1 cellular context compared by ENCODE assay signal in genomic region chr19:42242512-42243409, GRCh38.
TF ChIP-seq lines count a peak whose summit lies in the region.

TSS of gene GSK3A (minus strand) at chr19:42242602. CDS start at chr19:42242465, 137 bp downstream.

TF ChIP-seq in HepG2, 621 proteins besides CTCF, POLR2A, EP300 and RAD21 (continued from another document and continues in another):
- peak; percentile 59; the same call in 1 of the 2 replicates for TF ChIP-seq SIN3B (IDR thresholded peaks at IDR 0.05; ENCODE audit: low read length)
- TF ChIP-seq SRF (IDR thresholded peaks at IDR 0.05; ENCODE audit: low read depth, low read length): peak; percentile 21; the same call in 1 of the 2 replicates
- peak; percentile 83 for TF ChIP-seq CEBPG (CRISPR knock-in tag; IDR thresholded peaks at IDR 0.05)
- peak; percentile 23; the same call in 1 of the 2 replicates for TF ChIP-seq FOXO1 (CRISPR knock-in tag; IDR thresholded peaks at IDR 0.05)
- TF ChIP-seq ZNF777 (CRISPR knock-in tag; IDR thresholded peaks at IDR 0.05): peak; percentile 25; the same call in 1 of the 2 replicates
- TF ChIP-seq LCORL (IDR thresholded peaks at IDR 0.05): no peak
- peak; percentile 87 for TF ChIP-seq LCORL (CRISPR knock-in tag; IDR thresholded peaks at IDR 0.05)
- TF ChIP-seq HBP1 (CRISPR knock-in tag; IDR thresholded peaks at IDR 0.05; ENCODE audit: low read depth): no peak; the same call in 1 of the 2 replicates
- TF ChIP-seq ARHGAP35 (CRISPR knock-in tag; IDR thresholded peaks at IDR 0.05; ENCODE audit: borderline replicate concordance): no peak
- TF ChIP-seq, protein P1, sequence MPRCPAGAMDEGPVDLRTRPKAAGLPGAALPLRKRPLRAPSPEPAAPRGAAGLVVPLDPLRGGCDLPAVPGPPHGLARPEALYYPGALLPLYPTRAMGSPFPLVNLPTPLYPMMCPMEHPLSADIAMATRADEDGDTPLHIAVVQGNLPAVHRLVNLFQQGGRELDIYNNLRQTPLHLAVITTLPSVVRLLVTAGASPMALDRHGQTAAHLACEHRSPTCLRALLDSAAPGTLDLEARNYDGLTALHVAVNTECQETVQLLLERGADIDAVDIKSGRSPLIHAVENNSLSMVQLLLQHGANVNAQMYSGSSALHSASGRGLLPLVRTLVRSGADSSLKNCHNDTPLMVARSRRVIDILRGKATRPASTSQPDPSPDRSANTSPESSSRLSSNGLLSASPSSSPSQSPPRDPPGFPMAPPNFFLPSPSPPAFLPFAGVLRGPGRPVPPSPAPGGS (CRISPR knock-in tag; IDR thresholded peaks at IDR 0.05): no peak
- TF ChIP-seq NFAT5 (CRISPR knock-in tag; IDR thresholded peaks at IDR 0.05): no peak
- TF ChIP-seq MXI1 (IDR thresholded peaks at IDR 0.05; ENCODE audit: borderline replicate concordance, low read depth, low read length): peak; percentile 92; the same call in 1 of the 3 replicates
- TF ChIP-seq FOXA1 (IDR thresholded peaks at IDR 0.05): no peak
- TF ChIP-seq FOXA1 (CRISPR knock-in tag; IDR thresholded peaks at IDR 0.05): no peak; the same call in 1 of the 2 replicates
- TF ChIP-seq TAF1 (CRISPR knock-in tag; IDR thresholded peaks at IDR 0.05): peak; percentile 72
- TF ChIP-seq, protein P2, sequence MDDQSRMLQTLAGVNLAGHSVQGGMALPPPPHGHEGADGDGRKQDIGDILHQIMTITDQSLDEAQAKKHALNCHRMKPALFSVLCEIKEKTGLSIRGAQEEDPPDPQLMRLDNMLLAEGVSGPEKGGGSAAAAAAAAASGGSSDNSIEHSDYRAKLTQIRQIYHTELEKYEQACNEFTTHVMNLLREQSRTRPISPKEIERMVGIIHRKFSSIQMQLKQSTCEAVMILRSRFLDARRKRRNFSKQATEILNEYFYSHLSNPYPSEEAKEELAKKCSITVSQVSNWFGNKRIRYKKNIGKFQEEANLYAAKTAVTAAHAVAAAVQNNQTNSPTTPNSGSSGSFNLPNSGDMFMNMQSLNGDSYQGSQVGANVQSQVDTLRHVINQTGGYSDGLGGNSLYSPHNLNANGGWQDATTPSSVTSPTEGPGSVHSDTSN (CRISPR knock-in tag; IDR thresholded peaks at IDR 0.05; ENCODE audit: borderline replicate concordance): 0 out of 2 replicates have a peak, but pooled peaks have one; percentile 46
- TF ChIP-seq HNRNPK (IDR thresholded peaks at IDR 0.05; ENCODE audit: low read depth, low read length, poor library complexity, severe bottlenecking): no peak
- no peak for TF ChIP-seq ZNF17 (CRISPR knock-in tag; IDR thresholded peaks at IDR 0.05)
- no peak for TF ChIP-seq SMARCC2 (IDR thresholded peaks at IDR 0.05)
- TF ChIP-seq GATAD1 (CRISPR knock-in tag; IDR thresholded peaks at IDR 0.05): peak; percentile 78
- TF ChIP-seq KLF6 (CRISPR knock-in tag; IDR thresholded peaks at IDR 0.05): 0 out of 2 replicates have a peak, but pooled peaks have one; percentile 60
- TF ChIP-seq KAT2B (IDR thresholded peaks at IDR 0.05; ENCODE audit: borderline replicate concordance, low read depth, low read length): no peak
- peak; percentile 36; the same call in 1 of the 2 replicates for TF ChIP-seq HES4 (CRISPR knock-in tag; IDR thresholded peaks at IDR 0.05; ENCODE audit: borderline replicate concordance)
- peak; percentile 90 for TF ChIP-seq GABPB1 (CRISPR knock-in tag; IDR thresholded peaks at IDR 0.05)
- 0 out of 2 replicates have a peak, but pooled peaks have one; percentile 20 for TF ChIP-seq SOX13 (IDR thresholded peaks at IDR 0.05)
- TF ChIP-seq SOX13 (CRISPR knock-in tag; conservative IDR thresholded peaks at IDR 0.05 in 1 of 2, IDR thresholded peaks at IDR 0.05 in 1 of 2): no peak; a peak in 1 of 4 replicates
- peak; percentile 29 for TF ChIP-seq ASH2L (IDR thresholded peaks at IDR 0.05; ENCODE audit: insufficient read length, low read depth, low read length)
- TF ChIP-seq, protein P3, sequence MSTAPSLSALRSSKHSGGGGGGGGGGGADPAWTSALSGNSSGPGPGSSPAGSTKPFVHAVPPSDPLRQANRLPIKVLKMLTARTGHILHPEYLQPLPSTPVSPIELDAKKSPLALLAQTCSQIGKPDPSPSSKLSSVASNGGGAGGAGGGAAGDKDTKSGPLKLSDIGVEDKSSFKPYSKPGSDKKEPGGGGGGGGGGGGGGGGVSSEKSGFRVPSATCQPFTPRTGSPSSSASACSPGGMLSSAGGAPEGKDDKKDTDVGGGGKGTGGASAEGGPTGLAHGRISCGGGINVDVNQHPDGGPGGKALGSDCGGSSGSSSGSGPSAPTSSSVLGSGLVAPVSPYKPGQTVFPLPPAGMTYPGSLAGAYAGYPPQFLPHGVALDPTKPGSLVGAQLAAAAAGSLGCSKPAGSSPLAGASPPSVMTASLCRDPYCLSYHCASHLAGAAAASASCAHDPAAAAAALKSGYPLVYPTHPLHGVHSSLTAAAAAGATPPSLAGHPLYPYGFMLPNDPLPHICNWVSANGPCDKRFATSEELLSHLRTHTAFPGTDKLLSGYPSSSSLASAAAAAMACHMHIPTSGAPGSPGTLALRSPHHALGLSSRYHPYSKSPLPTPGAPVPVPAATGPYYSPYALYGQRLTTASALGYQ (CRISPR knock-in tag; IDR thresholded peaks at IDR 0.05): peak; percentile 75; the same call in 1 of the 2 replicates
- TF ChIP-seq, protein P4, sequence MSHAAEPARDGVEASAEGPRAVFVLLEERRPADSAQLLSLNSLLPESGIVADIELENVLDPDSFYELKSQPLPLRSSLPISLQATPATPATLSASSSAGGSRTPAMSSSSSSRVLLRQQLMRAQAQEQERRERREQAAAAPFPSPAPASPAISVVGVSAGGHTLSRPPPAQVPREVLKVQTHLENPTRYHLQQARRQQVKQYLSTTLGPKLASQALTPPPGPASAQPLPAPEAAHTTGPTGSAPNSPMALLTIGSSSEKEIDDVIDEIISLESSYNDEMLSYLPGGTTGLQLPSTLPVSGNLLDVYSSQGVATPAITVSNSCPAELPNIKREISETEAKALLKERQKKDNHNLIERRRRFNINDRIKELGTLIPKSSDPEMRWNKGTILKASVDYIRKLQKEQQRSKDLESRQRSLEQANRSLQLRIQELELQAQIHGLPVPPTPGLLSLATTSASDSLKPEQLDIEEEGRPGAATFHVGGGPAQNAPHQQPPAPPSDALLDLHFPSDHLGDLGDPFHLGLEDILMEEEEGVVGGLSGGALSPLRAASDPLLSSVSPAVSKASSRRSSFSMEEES (CRISPR knock-in tag; IDR thresholded peaks at IDR 0.05): peak; percentile 56
- peak; percentile 65; the same call in 1 of the 2 replicates for TF ChIP-seq STAT6 (CRISPR knock-in tag; IDR thresholded peaks at IDR 0.05; ENCODE audit: borderline replicate concordance)
- TF ChIP-seq FOXK1 (CRISPR knock-in tag; IDR thresholded peaks at IDR 0.05; ENCODE audit: borderline replicate concordance, low read depth): peak; percentile 65; the same call in 1 of the 2 replicates
- peak; percentile 45 for TF ChIP-seq PHF8 (CRISPR knock-in tag; IDR thresholded peaks at IDR 0.05)
- peak; percentile 61 for TF ChIP-seq PITX1 (CRISPR knock-in tag; IDR thresholded peaks at IDR 0.05)
- peak; percentile 62; the same call in 1 of the 2 replicates for TF ChIP-seq PHF21A (CRISPR knock-in tag; IDR thresholded peaks at IDR 0.05)
- peak; percentile 94 for TF ChIP-seq SAP130 (CRISPR knock-in tag; IDR thresholded peaks at IDR 0.05; ENCODE audit: low read depth)
- 0 out of 2 replicates have a peak, but pooled peaks have one; percentile 20 for TF ChIP-seq SNAPC5 (CRISPR knock-in tag; IDR thresholded peaks at IDR 0.05; ENCODE audit: borderline replicate concordance)
- TF ChIP-seq PRPF4 (IDR thresholded peaks at IDR 0.05; ENCODE audit: low read depth, low read length, poor library complexity, severe bottlenecking): no peak
- TF ChIP-seq FIP1L1 (IDR thresholded peaks at IDR 0.05; ENCODE audit: borderline replicate concordance, insufficient read depth, low read depth, low read length): 0 out of 2 replicates have a peak, but pooled peaks have one; percentile 23
- TF ChIP-seq, protein P5, sequence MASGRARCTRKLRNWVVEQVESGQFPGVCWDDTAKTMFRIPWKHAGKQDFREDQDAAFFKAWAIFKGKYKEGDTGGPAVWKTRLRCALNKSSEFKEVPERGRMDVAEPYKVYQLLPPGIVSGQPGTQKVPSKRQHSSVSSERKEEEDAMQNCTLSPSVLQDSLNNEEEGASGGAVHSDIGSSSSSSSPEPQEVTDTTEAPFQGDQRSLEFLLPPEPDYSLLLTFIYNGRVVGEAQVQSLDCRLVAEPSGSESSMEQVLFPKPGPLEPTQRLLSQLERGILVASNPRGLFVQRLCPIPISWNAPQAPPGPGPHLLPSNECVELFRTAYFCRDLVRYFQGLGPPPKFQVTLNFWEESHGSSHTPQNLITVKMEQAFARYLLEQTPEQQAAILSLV (CRISPR knock-in tag; IDR thresholded peaks at IDR 0.05; ENCODE audit: borderline replicate concordance): 0 out of 2 replicates have a peak, but pooled peaks have one; percentile 4
